In the genomic region with DNA sequence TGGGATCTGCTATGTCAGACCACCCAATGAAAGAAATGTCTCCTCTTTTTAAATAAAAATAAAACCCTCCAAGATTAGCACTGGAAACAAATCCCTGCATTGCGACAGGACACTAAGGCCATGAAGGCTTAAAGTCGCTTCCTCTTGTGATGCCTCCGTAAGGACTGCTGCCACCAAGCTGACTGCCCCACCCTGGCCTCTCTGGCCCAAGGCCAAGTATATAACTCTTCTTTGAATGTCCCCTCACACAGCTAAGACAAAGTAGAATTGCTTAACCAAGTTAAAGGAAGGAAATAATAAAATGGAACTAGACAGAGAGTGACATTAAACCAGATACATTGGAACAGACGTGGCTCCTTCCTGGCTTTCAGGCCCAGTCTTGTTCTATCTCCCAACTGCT, we compare ENCODE assay signal across 1 cellular context.
TF ChIP-seq lines count a peak whose summit lies in the region.

No MANE protein-coding gene starts in this region.

TF ChIP-seq in K562, 482 proteins besides CTCF, POLR2A, EP300 and RAD21:
- TF ChIP-seq NFIC (IDR thresholded peaks at IDR 0.05) (peak; percentile 70), RBFOX2 (IDR thresholded peaks at IDR 0.05; ENCODE audit: low read depth, low read length) (no peak)
